In the genomic region with DNA sequence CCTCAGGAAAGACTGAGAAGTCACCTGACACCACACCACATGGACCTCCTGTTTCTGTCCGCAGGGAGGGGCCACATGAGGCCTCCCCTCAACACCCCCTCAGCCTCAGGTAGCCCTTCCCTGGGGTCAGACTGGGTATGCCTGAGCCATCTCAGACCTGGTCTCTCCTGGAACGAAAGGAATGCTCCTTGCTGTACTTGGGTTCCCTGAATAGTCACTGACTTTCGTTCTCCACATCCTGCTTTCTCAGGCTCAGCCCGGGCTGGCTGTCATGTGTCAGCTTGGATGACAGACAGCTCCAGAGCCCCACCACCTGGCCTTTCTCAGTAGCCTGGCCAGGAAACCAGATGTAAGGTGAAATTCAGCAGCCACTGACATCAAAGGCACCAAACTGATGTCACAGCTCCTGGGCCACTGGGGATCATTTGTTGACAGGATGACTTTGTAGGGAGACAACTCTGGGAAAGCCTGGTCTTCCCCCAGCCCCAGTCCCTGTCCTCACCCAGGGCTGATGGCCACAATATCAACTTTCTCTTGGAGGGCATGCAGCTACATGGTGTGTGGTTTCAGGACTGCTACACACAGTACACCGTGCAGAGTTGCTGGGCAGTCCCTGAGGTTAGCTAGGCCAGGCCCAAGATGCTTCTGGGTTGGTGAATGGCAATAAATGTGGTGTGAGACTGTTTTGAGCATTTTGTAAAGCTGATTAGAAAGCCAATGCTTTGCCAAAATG, we compare ENCODE assay signal across 9 cellular contexts.
DNase-seq lines count a peak whose midpoint lies in the region; ATAC-seq and TF ChIP-seq lines count a peak whose summit lies in the region.
"Had no signal": no experiment of that assay in that cellular context is flagged by ENCODE, and none has a peak within 500 bp of the region (broad histone marks: within the 10 kb centered on the region; RNA-seq: fewer than 3 reads in every experiment).

No MANE protein-coding gene starts in this region.

- ATAC-seq in HG03139 (IDR thresholded peaks at IDR 0.05; ENCODE audit: unreplicated experiment): peak; percentile 72
- peak; percentile 97 for ATAC-seq in left colon
- ATAC-seq in left lung: no peak

- H3K9me3 ChIP-seq in left lung (no peaks in the 10 kb centered on the region), spleen (no peaks in the 10 kb centered on the region)

- intact Hi-C loops in left colon (cut with DNase I, micrococcal nuclease) (no loop called here), left lung (cut with DNase I) (no loop called here), spleen (cut with DNase I; ENCODE audit: low total_unique reads) (no loop called here)

- H3K4me3 ChIP-seq in left lung: no peak overlapping the region
- H3K4me3 ChIP-seq in spleen: no peak overlapping the region

- DNase-seq in NCI-H748 (lab: John Stamatoyannopoulos, UW; ENCODE audit: unreplicated experiment): peak; percentile 13
- DNase-seq in NCI-H748 treated with DMSO at 0.1 percent for 48 hours (lab: John Stamatoyannopoulos, UW): no peak
- DNase-seq in T-helper 2 cell treated with Interferon-gamma antibody and Interleukin-4, amounts not matched to agents 5 μg/mL and 100 μg/mL, for 36 hours (ENCODE audit: low spot score): peak; percentile 5
- DNase-seq in left colon: peak; percentile 65 to 77
- no peak for DNase-seq in left lung
- DNase-seq in spleen: no peak
- no peak for DNase-seq in mesothelial cell of epicardium (ENCODE audit: low spot score in 2 of 2, unreplicated experiment in 2 of 2)

- TF ChIP-seq CTCF in left lung (IDR thresholded peaks at IDR 0.05) (no peak), spleen (IDR thresholded peaks at IDR 0.05 in 8 of 11, conservative IDR thresholded peaks at IDR 0.05 in 3 of 11) (no peak), mesothelial cell of epicardium (IDR thresholded peaks at IDR 0.05; ENCODE audit: unreplicated experiment) (no peak)

- no peaks in the 10 kb centered on the region for H3K9me3 Mint-ChIP-seq in T-helper 2 cell treated with Interferon-gamma antibody and Interleukin-4, amounts not matched to agents 5 μg/mL and 100 μg/mL, for 36 hours
- peaks cover 2% of the 10 kb centered on the region for H3K9me3 Mint-ChIP-seq in mesothelial cell of epicardium
- H3K9me3 Mint-ChIP-seq: stimulated activated naive CD8-positive, alpha-beta T cell treated with anti-CD3 and anti-CD28 coated beads, Interleukin-15, Interleukin-2, amounts not matched to agents 100 ng/mL and 50 ng/mL, for 24 hours had no signal

- H3K27ac ChIP-seq in left lung (no peak overlapping the region), spleen (no peak overlapping the region)

- H3K27ac Mint-ChIP-seq in T-helper 2 cell treated with Interferon-gamma antibody and Interleukin-4, amounts not matched to agents 5 μg/mL and 100 μg/mL, for 36 hours: no peak overlapping the region
- no peak overlapping the region for H3K27ac Mint-ChIP-seq in mesothelial cell of epicardium
- H3K27ac Mint-ChIP-seq: stimulated activated naive CD8-positive, alpha-beta T cell treated with anti-CD3 and anti-CD28 coated beads, Interleukin-15, Interleukin-2, amounts not matched to agents 100 ng/mL and 50 ng/mL, for 24 hours had no signal

- H3K4me3 Mint-ChIP-seq in T-helper 2 cell treated with Interferon-gamma antibody and Interleukin-4, amounts not matched to agents 5 μg/mL and 100 μg/mL, for 36 hours: no peak overlapping the region
- no peak overlapping the region for H3K4me3 Mint-ChIP-seq in mesothelial cell of epicardium
- H3K4me3 Mint-ChIP-seq: stimulated activated naive CD8-positive, alpha-beta T cell treated with anti-CD3 and anti-CD28 coated beads, Interleukin-15, Interleukin-2, amounts not matched to agents 100 ng/mL and 50 ng/mL, for 24 hours had no signal

- H3K36me3 ChIP-seq in left lung: no peaks in the 10 kb centered on the region
- H3K36me3 ChIP-seq in spleen: no peaks in the 10 kb centered on the region

- peaks cover 11% of the 10 kb centered on the region for H3K27me3 Mint-ChIP-seq in T-helper 2 cell treated with Interferon-gamma antibody and Interleukin-4, amounts not matched to agents 5 μg/mL and 100 μg/mL, for 36 hours (ENCODE audit: low read depth)
- peaks cover 18% of the 10 kb centered on the region for H3K27me3 Mint-ChIP-seq in mesothelial cell of epicardium (ENCODE audit: low read depth)
- H3K27me3 Mint-ChIP-seq: stimulated activated naive CD8-positive, alpha-beta T cell treated with anti-CD3 and anti-CD28 coated beads, Interleukin-15, Interleukin-2, amounts not matched to agents 100 ng/mL and 50 ng/mL, for 24 hours had no signal

- WGBS in spleen, 5 donors: 25 to 45% (median 38%) methylated on average over 4 to 5 of the region's 5 CpGs

- peaks cover 4% of the 10 kb centered on the region for H3K4me1 Mint-ChIP-seq in T-helper 2 cell treated with Interferon-gamma antibody and Interleukin-4, amounts not matched to agents 5 μg/mL and 100 μg/mL, for 36 hours (ENCODE audit: low read depth)
- H3K4me1 Mint-ChIP-seq in mesothelial cell of epicardium: peaks cover 12% of the 10 kb centered on the region

- H3K36me3 Mint-ChIP-seq in T-helper 2 cell treated with Interferon-gamma antibody and Interleukin-4, amounts not matched to agents 5 μg/mL and 100 μg/mL, for 36 hours (ENCODE audit: low read depth): no peaks in the 10 kb centered on the region
- no peaks in the 10 kb centered on the region for H3K36me3 Mint-ChIP-seq in mesothelial cell of epicardium

- TF ChIP-seq POLR2A in spleen (IDR thresholded peaks at IDR 0.05): no peak

- no peaks in the 10 kb centered on the region for H3K27me3 ChIP-seq in left lung
- H3K27me3 ChIP-seq in spleen (replicated peaks in 1 of 7): no peaks in the 10 kb centered on the region

- H3K4me1 ChIP-seq in left lung (no peaks in the 10 kb centered on the region), spleen (no peaks in the 10 kb centered on the region)

Comparison
In these comparisons a context has a peak if more than half of its experiments do, and no peak if none do; other contexts are left out.
1. DNase-seq: peak in NCI-H748 (single experiment), T-helper 2 cell treated with Interferon-gamma antibody and Interleukin-4, amounts not matched to agents 5 μg/mL and 100 μg/mL, for 36 hours (single experiment) and left colon (2 of 2); none in NCI-H748 treated with DMSO at 0.1 percent for 48 hours (single experiment), left lung (0 of 2), spleen (single experiment) and mesothelial cell of epicardium (0 of 2).